25 cellular contexts compared by ENCODE assay signal in genomic region chr10:97090644-97091043, GRCh38.
"Had no signal": no experiment of that assay in that cellular context is flagged by ENCODE, and none has a peak within 500 bp of the region (broad histone marks: within the 10 kb centered on the region; RNA-seq: fewer than 3 reads in every experiment).

No MANE protein-coding gene starts in this region.

- H3K27me3 ChIP-seq: neural progenitor cell, pancreas, right lobe of liver, thyroid gland, upper lobe of left lung, vagina had no signal

- H3K9me3 ChIP-seq: neutrophil, pancreas, psoas muscle, right lobe of liver, sigmoid colon, thoracic aorta, thyroid gland, tibial nerve, upper lobe of left lung, vagina had no signal

- DNase-seq: naive thymus-derived CD4-positive, alpha-beta T cell; natural killer cell; nucleus accumbens; pancreas; psoas muscle; right cardiac atrium; right lobe of liver; sigmoid colon; small intestine; stimulated activated CD4-positive, alpha-beta T cell treated with anti-CD3 and anti-CD28 coated beads, Interleukin-15, amount 100 ng/mL, for 24 hours; stimulated activated CD4-positive, alpha-beta T cell treated with anti-CD3 and anti-CD28 coated beads, Interleukin-2, amount 100 ng/mL, for 24 hours; stimulated activated CD4-positive, alpha-beta T cell treated with anti-CD3 and anti-CD28 coated beads, Interleukin-2, amount 100 ng/mL, for 48 hours; stimulated activated CD4-positive, alpha-beta T cell treated with anti-CD3 and anti-CD28 coated beads, Interleukin-4, amount 100 ng/mL, for 24 hours; stimulated activated naive B cell treated with anti-CD40 and anti-IgM and Interleukin-4, amounts not matched to agents 10 μg/mL and 1 μg/mL and 100 μg/mL, for 72 hours; stimulated activated naive CD4-positive, alpha-beta T cell treated with Interleukin-2 at 50 U/mL for 16 hours; stomach; thyroid gland; trophoblast cell had no signal

- H3K36me3 ChIP-seq: neural progenitor cell, neutrophil, pancreas, right lobe of liver, sigmoid colon, stomach, thoracic aorta, thyroid gland, tibial nerve, upper lobe of left lung, vagina had no signal

- H3K27ac ChIP-seq: neural progenitor cell, neutrophil, pancreas, psoas muscle, right lobe of liver, sigmoid colon, stomach, thoracic aorta, thyroid gland, tibial nerve, upper lobe of left lung, vagina had no signal

- H3K4me3 ChIP-seq: neural progenitor cell, pancreas, psoas muscle, right lobe of liver, sigmoid colon, stomach, thoracic aorta, thyroid gland, tibial nerve, upper lobe of left lung, vagina had no signal

- ATAC-seq: naive thymus-derived CD4-positive, alpha-beta T cell; natural killer cell; pancreas; psoas muscle; right cardiac atrium; right lobe of liver; stimulated activated effector memory CD8-positive, alpha-beta T cell treated with anti-CD3 and anti-CD28 coated beads, Interleukin-12 subunit alpha, Interleukin-12 subunit beta, amount 100 ng/mL, for 72 hours; stimulated activated naive B cell treated with anti-CD40 and anti-IgM and Interleukin-4, amounts not matched to agents 10 μg/mL and 1 μg/mL and 100 μg/mL, for 72 hours had no signal
